17 cellular contexts compared by ENCODE assay signal in genomic region chr1:235021815-235022214, GRCh38.
A peak's percentile ranks its signal among the peaks of the same experiment; 100 is the strongest.
DNase-seq lines count a peak whose midpoint lies in the region; ATAC-seq and TF ChIP-seq lines count a peak whose summit lies in the region.
"Had no signal": no experiment of that assay in that cellular context is flagged by ENCODE, and none has a peak within 500 bp of the region (broad histone marks: within the 10 kb centered on the region; RNA-seq: fewer than 3 reads in every experiment).

No MANE protein-coding gene starts in this region.

- H3K4me3 ChIP-seq in OCI-LY3 (ENCODE audit: low read length) (no peak overlapping the region), mesenchymal stem cell (ENCODE audit: insufficient read depth in 1 of 2, low read depth in 1 of 2, low read length in 2 of 2) (no peak overlapping the region)
- H3K4me3 ChIP-seq: body of pancreas had no signal

- no peak for TF ChIP-seq CTCF in OCI-LY3 (IDR thresholded peaks at IDR 0.05; ENCODE audit: low read depth, low read length)

- peak overlapping the region; percentile 2; the same call in 1 of the 2 replicates for H3K9ac ChIP-seq in OCI-LY3 (ENCODE audit: low read length)
- no peak overlapping the region for H3K9ac ChIP-seq in mesenchymal stem cell (ENCODE audit: low read length)

- H3K9me3 Mint-ChIP-seq in activated T-helper 2 cell treated with anti-CD3 and anti-CD28 coated beads, Interferon-gamma antibody, Interleukin-2, Interleukin-4, amounts not matched to agents 10 μg/mL and 5 μg/mL and 100 μg/mL, durations not matched to agents 14 hours and 24 hours and 36 hours, result peaks cover 25% of the 10 kb centered on the region

- H4K20me1 ChIP-seq in OCI-LY3 (ENCODE audit: insufficient read depth, low read length), result no peaks in the 10 kb centered on the region

- no peak overlapping the region for H3K27ac ChIP-seq in OCI-LY3 (ENCODE audit: low read length)
- H3K27ac ChIP-seq in mesenchymal stem cell (ENCODE audit: low read length, poor library complexity, severe bottlenecking), result no peak overlapping the region
- H3K27ac ChIP-seq: body of pancreas, VCaP had no signal

- no peak for ATAC-seq in HG03354 (IDR thresholded peaks at IDR 0.05; ENCODE audit: poor library complexity, severe bottlenecking, unreplicated experiment)
- ATAC-seq: activated naive CD4-positive, alpha-beta T cell treated with anti-CD3 and anti-CD28 coated beads, Interleukin-2, amount 50 U/mL, for 72 hours; body of pancreas had no signal

- H3K36me3 Mint-ChIP-seq in activated T-helper 2 cell treated with anti-CD3 and anti-CD28 coated beads, Interferon-gamma antibody, Interleukin-2, Interleukin-4, amounts not matched to agents 10 μg/mL and 5 μg/mL and 100 μg/mL, durations not matched to agents 14 hours and 24 hours and 36 hours (ENCODE audit: low read depth), result peaks cover 31% of the 10 kb centered on the region

- no peaks in the 10 kb centered on the region for H3K36me3 ChIP-seq in OCI-LY3 (replicated peaks; ENCODE audit: low read depth, low read length)
- H3K36me3 ChIP-seq in mesenchymal stem cell (ENCODE audit: control insufficient read depth in 1 of 2, insufficient read depth in 2 of 2, low read depth in 1 of 2, low read length in 2 of 2), result no peaks in the 10 kb centered on the region

- no peak overlapping the region for H3K18ac ChIP-seq in mesenchymal stem cell (ENCODE audit: low read depth in 1 of 2, low read length in 2 of 2)

- no peaks in the 10 kb centered on the region for H3K79me1 ChIP-seq in mesenchymal stem cell (replicated peaks; ENCODE audit: low read length, poor library complexity, severe bottlenecking)

- H3K27me3 Mint-ChIP-seq in activated T-helper 2 cell treated with anti-CD3 and anti-CD28 coated beads, Interferon-gamma antibody, Interleukin-2, Interleukin-4, amounts not matched to agents 10 μg/mL and 5 μg/mL and 100 μg/mL, durations not matched to agents 14 hours and 24 hours and 36 hours (ENCODE audit: low read depth), result no peaks in the 10 kb centered on the region

- H3K79me2 ChIP-seq in OCI-LY3 (ENCODE audit: low read length), result no peaks in the 10 kb centered on the region

- H3K14ac ChIP-seq in mesenchymal stem cell (ENCODE audit: low read length in 2 of 2), result no peak overlapping the region

- H2AK5ac ChIP-seq in mesenchymal stem cell (ENCODE audit: low read length, severe bottlenecking), result no peak overlapping the region

- DNase-seq in activated T-helper 2 cell treated with anti-CD3 and anti-CD28 coated beads, Interferon-gamma antibody, Interleukin-2, Interleukin-4, amounts not matched to agents 10 μg/mL and 5 μg/mL and 100 μg/mL, durations not matched to agents 14 hours and 24 hours and 36 hours (ENCODE audit: low spot score), result no peak
- DNase-seq in mesenchymal stem cell (no peak), HCEC 1CT (no peak), HuH-7.5 (ENCODE audit: low spot score) (no peak)
- peak; percentile 17 for DNase-seq in stimulated activated CD8-positive, alpha-beta memory T cell treated with anti-CD3 and anti-CD28 coated beads, Interleukin-4, amount 100 ng/mL, for 48 hours
- DNase-seq: activated CD4-positive, alpha-beta T cell treated with anti-CD3 and anti-CD28 coated beads, Interleukin-2, amount 50 U/mL, for 4 hours; AML-193; body of pancreas; Calu3; cortex of kidney; Karpas-422; NCI-H510A treated with DMSO at 0.1 percent for 48 hours; stimulated activated CD4-positive, alpha-beta T cell treated with anti-CD3 and anti-CD28 coated beads, Interleukin-12 subunit alpha, Interleukin-12 subunit beta, amount 100 ng/mL, for 4 hours had no signal

- H3K27ac Mint-ChIP-seq in activated T-helper 2 cell treated with anti-CD3 and anti-CD28 coated beads, Interferon-gamma antibody, Interleukin-2, Interleukin-4, amounts not matched to agents 10 μg/mL and 5 μg/mL and 100 μg/mL, durations not matched to agents 14 hours and 24 hours and 36 hours, result peak overlapping the region; percentile 61

- no peak overlapping the region for H4K8ac ChIP-seq in mesenchymal stem cell (ENCODE audit: low read length)

- H2BK15ac ChIP-seq in mesenchymal stem cell (ENCODE audit: low read depth, poor library complexity, severe bottlenecking), result peak overlapping the region; percentile 86

- peaks cover 67% of the 10 kb centered on the region for H3K4me1 Mint-ChIP-seq in activated T-helper 2 cell treated with anti-CD3 and anti-CD28 coated beads, Interferon-gamma antibody, Interleukin-2, Interleukin-4, amounts not matched to agents 10 μg/mL and 5 μg/mL and 100 μg/mL, durations not matched to agents 14 hours and 24 hours and 36 hours (ENCODE audit: low read depth)

- no peak overlapping the region for H2BK5ac ChIP-seq in mesenchymal stem cell (ENCODE audit: low read depth, low read length, poor library complexity, severe bottlenecking)

- no peak overlapping the region for H3K23ac ChIP-seq in mesenchymal stem cell (ENCODE audit: low read length in 2 of 2)

- no peak overlapping the region for H2AFZ ChIP-seq in OCI-LY3 (ENCODE audit: low read depth, low read length)
- H2AFZ ChIP-seq in mesenchymal stem cell (ENCODE audit: low read depth, low read length), result no peak overlapping the region

- no peak overlapping the region for H3K4me3 Mint-ChIP-seq in activated T-helper 2 cell treated with anti-CD3 and anti-CD28 coated beads, Interferon-gamma antibody, Interleukin-2, Interleukin-4, amounts not matched to agents 10 μg/mL and 5 μg/mL and 100 μg/mL, durations not matched to agents 14 hours and 24 hours and 36 hours (ENCODE audit: low read depth)

- H3K9me3 ChIP-seq in OCI-LY3 (ENCODE audit: insufficient read depth, low read length) (no peaks in the 10 kb centered on the region), mesenchymal stem cell (ENCODE audit: control insufficient read depth, low read length) (peaks cover 12% of the 10 kb centered on the region)
- H3K9me3 ChIP-seq: body of pancreas had no signal

- H2BK12ac ChIP-seq in mesenchymal stem cell (ENCODE audit: low read length in 2 of 2), result peak overlapping the region; percentile 70 to 80

- H4K91ac ChIP-seq in mesenchymal stem cell (ENCODE audit: low read length), result peak overlapping the region; percentile 75

- peak overlapping the region in 1 of 2 experiments; percentile 32 for H3K4ac ChIP-seq in mesenchymal stem cell (ENCODE audit: low read depth in 1 of 2, low read length in 2 of 2)

- peaks cover 56% of the 10 kb centered on the region for H3K4me1 ChIP-seq in OCI-LY3 (ENCODE audit: low read length)
- peaks cover 2% of the 10 kb centered on the region for H3K4me1 ChIP-seq in mesenchymal stem cell (ENCODE audit: control insufficient read depth, insufficient read depth, low read depth, low read length)
- H3K4me1 ChIP-seq: body of pancreas had no signal

- 98% methylated on average over 3 of the region's 7 CpGs for WGBS in mesenchymal stem cell

- H2BK120ac ChIP-seq in mesenchymal stem cell (ENCODE audit: low read depth, low read length), result no peak overlapping the region

- H3K4me2 ChIP-seq in OCI-LY3 (ENCODE audit: low read length) (no peak overlapping the region), mesenchymal stem cell (ENCODE audit: low read length, poor library complexity, severe bottlenecking) (no peak overlapping the region)

- intact Hi-C loops in activated T-helper 2 cell treated with anti-CD3 and anti-CD28 coated beads, Interferon-gamma antibody, Interleukin-2, Interleukin-4, amounts not matched to agents 10 μg/mL and 5 μg/mL and 100 μg/mL, durations not matched to agents 14 hours and 24 hours and 36 hours (cut with micrococcal nuclease), result no loop called here

- H3K27me3 ChIP-seq in OCI-LY3 (ENCODE audit: low read depth, low read length), result no peaks in the 10 kb centered on the region
- H3K27me3 ChIP-seq in mesenchymal stem cell (ENCODE audit: control insufficient read depth in 1 of 2, insufficient read depth in 1 of 2, low read length in 2 of 2), result no peaks in the 10 kb centered on the region
- H3K27me3 ChIP-seq: body of pancreas had no signal
